ENCODE assay signal across 12 cellular contexts in genomic region chr6:110101885-110102284, GRCh38.
A peak's percentile ranks its signal among the peaks of the same experiment; 100 is the strongest.
DNase-seq lines count a peak whose midpoint lies in the region; ATAC-seq and TF ChIP-seq lines count a peak whose summit lies in the region.
"Had no signal": no experiment of that assay in that cellular context is flagged by ENCODE, and none has a peak within 500 bp of the region (broad histone marks: within the 10 kb centered on the region; RNA-seq: fewer than 3 reads in every experiment).

No MANE protein-coding gene starts in this region.

- H3K4me1 Mint-ChIP-seq in GM23338, result peaks cover 27% of the 10 kb centered on the region
- H3K4me1 Mint-ChIP-seq: activated naive CD4-positive, alpha-beta T cell treated with anti-CD3 and anti-CD28 coated beads, Interleukin-2, amount 10 ng/mL, durations not matched to agents 7 days and 5 days had no signal

- no peak overlapping the region for H3K27ac ChIP-seq in GM23338 (ENCODE audit: low read depth)
- H3K27ac ChIP-seq: cardiac muscle cell, left lung had no signal

- peaks cover 18% of the 10 kb centered on the region for H3K36me3 Mint-ChIP-seq in GM23338 (ENCODE audit: low read depth)
- H3K36me3 Mint-ChIP-seq: activated naive CD4-positive, alpha-beta T cell treated with anti-CD3 and anti-CD28 coated beads, Interleukin-2, amount 10 ng/mL, durations not matched to agents 7 days and 5 days had no signal

- H4K20me1 ChIP-seq in GM23338 (replicated peaks; ENCODE audit: insufficient read depth), result no peaks in the 10 kb centered on the region

- DNase-seq in GM23338 (ENCODE audit: low spot score), result peak; percentile 17
- peak; percentile 58 for DNase-seq in NCI-H2171 treated with DMSO at 0.1 percent for 48 hours (lab: John Stamatoyannopoulos, UW)
- peak; percentile 45 for DNase-seq in left kidney (ENCODE audit: low read depth, low spot score)
- no peak for DNase-seq in ureter (ENCODE audit: low spot score)
- no peak for DNase-seq in amygdala (lab: John Stamatoyannopoulos, UW)
- DNase-seq in retina, result no peak
- DNase-seq: activated naive CD4-positive, alpha-beta T cell treated with anti-CD3 and anti-CD28 coated beads, Interleukin-2, amount 10 ng/mL, durations not matched to agents 7 days and 5 days; GF-D8; left lung had no signal

- no peak overlapping the region for H3K4me3 Mint-ChIP-seq in GM23338
- H3K4me3 Mint-ChIP-seq: activated naive CD4-positive, alpha-beta T cell treated with anti-CD3 and anti-CD28 coated beads, Interleukin-2, amount 10 ng/mL, durations not matched to agents 7 days and 5 days had no signal

- no peak overlapping the region for H3K4me2 ChIP-seq in GM23338

- H3K36me3 ChIP-seq in GM23338 (ENCODE audit: insufficient read depth), result no peaks in the 10 kb centered on the region; the same call in 1 of the 2 replicates
- H3K36me3 ChIP-seq: left lung had no signal

- H3K4me3 ChIP-seq in GM23338, result no peak overlapping the region
- H3K4me3 ChIP-seq: cardiac muscle cell, left lung had no signal

- no peaks in the 10 kb centered on the region for H3K27me3 ChIP-seq in GM23338 (ENCODE audit: insufficient read depth)
- H3K27me3 ChIP-seq: cardiac muscle cell, left lung had no signal

- TF ChIP-seq POLR2A in GM18505 (IDR thresholded peaks at IDR 0.05; ENCODE audit: borderline replicate concordance, extremely low read depth, insufficient read depth, insufficient read length), result no peak

- H3F3A ChIP-seq in GM23338 (replicated peaks; ENCODE audit: low read depth), result no peaks in the 10 kb centered on the region

- peak; percentile 50 for ATAC-seq in GM18505 (IDR thresholded peaks at IDR 0.05; ENCODE audit: unreplicated experiment)
- peak; percentile 62 for ATAC-seq in GM23338
- ATAC-seq: left lung, Panc1 had no signal

- no peaks in the 10 kb centered on the region for H3K27me3 Mint-ChIP-seq in GM23338 (ENCODE audit: insufficient read depth, low read depth, poor library complexity)

- no peaks in the 10 kb centered on the region for H3K79me2 ChIP-seq in GM23338 (replicated peaks; ENCODE audit: insufficient read depth)

- H3K27ac Mint-ChIP-seq in GM23338, result 0 out of 2 replicates have a peak overlapping the region, but pooled peaks have one; percentile 45
- H3K27ac Mint-ChIP-seq: activated naive CD4-positive, alpha-beta T cell treated with anti-CD3 and anti-CD28 coated beads, Interleukin-2, amount 10 ng/mL, durations not matched to agents 7 days and 5 days had no signal

- no peak overlapping the region for H2AFZ ChIP-seq in GM23338

- H3K4me1 ChIP-seq in GM23338 (ENCODE audit: insufficient read depth), result peaks cover 8% of the 10 kb centered on the region; the same call in 1 of the 2 replicates

- no peaks in the 10 kb centered on the region for H3K9me2 ChIP-seq in GM23338 (ENCODE audit: insufficient read depth)

- no peak for TF ChIP-seq CTCF in GM23338 (conservative IDR thresholded peaks at IDR 0.05; ENCODE audit: low read depth in 2 of 2)

- no peaks in the 10 kb centered on the region for H3K9me3 Mint-ChIP-seq in GM23338
- H3K9me3 Mint-ChIP-seq: activated naive CD4-positive, alpha-beta T cell treated with anti-CD3 and anti-CD28 coated beads, Interleukin-2, amount 10 ng/mL, durations not matched to agents 7 days and 5 days had no signal

TF ChIP-seq in GM23338, 12 proteins besides CTCF, POLR2A, EP300 and RAD21:
- 0 out of 2 replicates have a peak, but pooled peaks have one; percentile 8 for TF ChIP-seq ZNF462 (CRISPR knock-in tag; IDR thresholded peaks at IDR 0.05)
- no peak for TF ChIP-seq ZNF114 (CRISPR knock-in tag; IDR thresholded peaks at IDR 0.05)
- TF ChIP-seq NANOG (IDR thresholded peaks at IDR 0.05; ENCODE audit: borderline replicate concordance), result no peak
- no peak for TF ChIP-seq ETS1 (IDR thresholded peaks at IDR 0.05)

Comparison
In these comparisons a context has a peak if more than half of its experiments do, and no peak if none do; other contexts are left out.
1. DNase-seq: peak in GM23338 (single experiment), NCI-H2171 treated with DMSO at 0.1 percent for 48 hours (single experiment) and left kidney (single experiment); none in ureter (single experiment), amygdala (0 of 56) and retina (single experiment).